9 cellular contexts compared by ENCODE assay signal in the genomic region with DNA sequence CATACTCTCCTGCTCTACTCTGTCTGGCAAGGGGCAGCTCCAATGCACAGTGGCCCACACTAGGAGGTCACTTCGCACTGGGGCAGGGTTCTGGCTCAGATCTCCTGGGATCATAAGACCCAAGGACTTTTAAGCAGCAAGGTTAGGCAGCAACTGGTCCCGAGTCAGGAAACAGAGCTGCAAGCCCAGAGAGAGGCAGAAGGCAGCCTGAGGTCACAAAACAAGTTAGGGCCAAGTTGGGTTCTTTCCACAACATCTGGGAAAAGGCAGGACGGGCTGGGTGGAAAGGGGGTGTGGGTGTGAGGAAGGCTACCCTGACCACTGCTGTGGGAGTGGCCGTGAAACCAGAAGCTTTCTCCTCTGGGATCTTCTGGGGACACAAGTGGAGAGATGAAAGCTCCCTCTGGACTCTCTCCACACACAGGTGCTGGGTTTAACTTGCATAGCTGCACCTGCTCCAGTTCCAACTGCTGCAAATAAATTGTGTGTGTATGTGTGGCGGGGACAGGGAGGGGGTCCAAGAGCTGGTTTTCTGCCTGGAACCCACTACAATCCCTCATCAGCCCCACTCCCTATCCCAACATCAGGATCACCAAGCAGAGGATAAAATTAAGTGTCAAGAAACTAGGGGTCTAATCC. TPM values are rescaled to one million over a fixed set of nuclear protein-coding genes. Genes with fewer than 3 reads are reported as not detected.
A peak's percentile ranks its signal among the peaks of the same experiment; 100 is the strongest.
DNase-seq lines count a peak whose midpoint lies in the region; ATAC-seq and TF ChIP-seq lines count a peak whose summit lies in the region.
"Had no signal": no experiment of that assay in that cellular context is flagged by ENCODE, and none has a peak within 500 bp of the region (broad histone marks: within the 10 kb centered on the region; RNA-seq: fewer than 3 reads in every experiment).

No MANE protein-coding gene starts in this region.

- POLR2A ChIA-PET in activated B cell treated with CpG ODN at 0.5 μM for 24 hours (lab: Charles Lee) = interaction anchor here (1.0 to 27.9 kb wide), 14 partner anchors 3 to 819 kb away, joined by 3 to 3007 read pairs (median 10); a partner anchor contains a TSS
- POLR2A ChIA-PET in A673 (lab: Charles Lee; ENCODE audit: low non-redundant PET) = no interaction called here

- TF ChIP-seq POLR2A in testis (IDR thresholded peaks at IDR 0.05) = no peak

- peak; percentile 51 for DNase-seq in NK-92 treated with Interleukin-12 subunit alpha and Interleukin-12 subunit beta, amount 100 ng/mL, for 24 hours (lab: John Stamatoyannopoulos, UW)
- DNase-seq in NK-92 (lab: John Stamatoyannopoulos, UW; ENCODE audit: unreplicated experiment) (no peak), activated B cell treated with CpG ODN at 0.5 μM for 24 hours (no peak), cardiac septum (ENCODE audit: low spot score) (peak; percentile 73), A673 (ENCODE audit: low spot score) (no peak), testis (no peak), HK-2 (ENCODE audit: unreplicated experiment) (no peak)
- DNase-seq in stimulated activated naive CD8-positive, alpha-beta T cell treated with anti-CD3 and anti-CD28 coated beads, Interleukin-15, amount 100 ng/mL, for 72 hours = peak in 1 of 2 donors; percentile 60

- CTCF ChIA-PET in activated B cell treated with CpG ODN at 0.5 μM for 24 hours (lab: Charles Lee) (interaction anchor here (1.2 to 5.3 kb wide), 7 partner anchors 8 to 151 kb away, joined by 3 to 47 read pairs (median 14); a partner anchor contains a TSS), A673 (lab: Charles Lee) (no interaction called here)

- peak overlapping the region; percentile 99 for H3K27ac Mint-ChIP-seq in activated B cell treated with CpG ODN at 0.5 μM for 24 hours
- H3K27ac Mint-ChIP-seq in stimulated activated naive CD8-positive, alpha-beta T cell treated with anti-CD3 and anti-CD28 coated beads, Interleukin-15, amount 100 ng/mL, for 72 hours = peak overlapping the region; percentile 95 to 100

- ATAC-seq in activated B cell treated with CpG ODN at 0.5 μM for 24 hours (ENCODE audit: low read depth) = no peak
- ATAC-seq in stimulated activated naive CD8-positive, alpha-beta T cell treated with anti-CD3 and anti-CD28 coated beads, Interleukin-15, amount 100 ng/mL, for 72 hours = no peak

- no peaks in the 10 kb centered on the region for H3K27me3 ChIP-seq in A673 (replicated peaks; ENCODE audit: insufficient read depth, low read depth, low read length, poor library complexity)
- no peaks in the 10 kb centered on the region for H3K27me3 ChIP-seq in testis

- H3K27ac ChIP-seq in A673 (ENCODE audit: low read depth, low read length, poor library complexity, severe bottlenecking) = no peak overlapping the region
- no peak overlapping the region for H3K27ac ChIP-seq in testis

- H3K4me1 ChIP-seq in A673 (ENCODE audit: insufficient read depth, low read length, poor library complexity, severe bottlenecking) = peaks cover 1% of the 10 kb centered on the region
- H3K4me1 ChIP-seq in testis = peaks cover 9% of the 10 kb centered on the region

- H3K9me3 ChIP-seq in A673 (ENCODE audit: low read depth, low read length, poor library complexity, severe bottlenecking) = no peaks in the 10 kb centered on the region
- H3K9me3 ChIP-seq in testis = no peaks in the 10 kb centered on the region

- TF ChIP-seq CTCF in activated B cell treated with CpG ODN at 0.5 μM for 24 hours (IDR thresholded peaks at IDR 0.05) (no peak), A673 (conservative IDR thresholded peaks at IDR 0.05; ENCODE audit: low read depth, low read length) (no peak), testis (IDR thresholded peaks at IDR 0.05) (no peak)

- 56 to 64% methylated on average over 5 of the region's 5 CpGs for WGBS in testis, 2 donors

- no peak overlapping the region for H3K4me3 ChIP-seq in A673 (ENCODE audit: low read depth, low read length, poor library complexity, severe bottlenecking)
- H3K4me3 ChIP-seq in testis = no peak overlapping the region

- H3K36me3 Mint-ChIP-seq in activated B cell treated with CpG ODN at 0.5 μM for 24 hours (ENCODE audit: low read depth) = peaks cover 25% of the 10 kb centered on the region

- H3K27me3 Mint-ChIP-seq in activated B cell treated with CpG ODN at 0.5 μM for 24 hours = no peaks in the 10 kb centered on the region
- H3K27me3 Mint-ChIP-seq in stimulated activated naive CD8-positive, alpha-beta T cell treated with anti-CD3 and anti-CD28 coated beads, Interleukin-15, amount 100 ng/mL, for 72 hours = no peaks in the 10 kb centered on the region

- no peaks in the 10 kb centered on the region for H3K9me3 Mint-ChIP-seq in activated B cell treated with CpG ODN at 0.5 μM for 24 hours
- H3K9me3 Mint-ChIP-seq in stimulated activated naive CD8-positive, alpha-beta T cell treated with anti-CD3 and anti-CD28 coated beads, Interleukin-15, amount 100 ng/mL, for 72 hours = no peaks in the 10 kb centered on the region

- BruUV-seq in A673 (replicated peaks; lab: Mats Ljungman, UMichigan) = no TSS peak

- H3K4me1 Mint-ChIP-seq in activated B cell treated with CpG ODN at 0.5 μM for 24 hours = peaks cover 85% of the 10 kb centered on the region
- H3K4me1 Mint-ChIP-seq in stimulated activated naive CD8-positive, alpha-beta T cell treated with anti-CD3 and anti-CD28 coated beads, Interleukin-15, amount 100 ng/mL, for 72 hours = peaks cover 40% of the 10 kb centered on the region

- H3K36me3 ChIP-seq in A673 (ENCODE audit: insufficient read depth, low read length, poor library complexity, severe bottlenecking) (no peaks in the 10 kb centered on the region), testis (ENCODE audit: low read depth, missing control alignments) (no peaks in the 10 kb centered on the region)

- intact Hi-C loops in activated B cell treated with CpG ODN at 0.5 μM for 24 hours (cut with micrococcal nuclease) (loop anchor here (5.0 to 10.0 kb wide), 4 partner anchors 296 to 818 kb away; a partner anchor contains a TSS), cardiac septum (cut with DNase I) (no loop called here), A673 (cut with micrococcal nuclease; ENCODE audit: unreplicated experiment) (no loop called here), testis (cut with DNase I; ENCODE audit: low total_unique reads) (no loop called here)

- peak overlapping the region; percentile 100 for H3K4me3 Mint-ChIP-seq in activated B cell treated with CpG ODN at 0.5 μM for 24 hours
- peak overlapping the region; percentile 77 to 99 for H3K4me3 Mint-ChIP-seq in stimulated activated naive CD8-positive, alpha-beta T cell treated with anti-CD3 and anti-CD28 coated beads, Interleukin-15, amount 100 ng/mL, for 72 hours

RNA-seq across cellular contexts. Expression of a gene that starts 8.0 kb away (rescaled TPM):
- total RNA-seq in activated B cell treated with CpG ODN at 0.5 μM for 24 hours (16.7 and 22.5 TPM in 2 replicates), cardiac septum (10.7 TPM), A673 (2021) (0.21 and 0.24 TPM in 2 replicates), testis (10 to 100 TPM in 1 of 2 donors, 1 to 10 TPM in 1; 7.2 to 13.0 TPM)
- polyA plus RNA-seq in testis (ENCODE audit: insufficient read depth, low read depth, low replicate concordance) = 8.2 TPM

RNA-seq across cellular contexts. Expression of a gene that starts 15.4 kb away (rescaled TPM):
- 90.2 and 100 TPM in 2 replicates for total RNA-seq in activated B cell treated with CpG ODN at 0.5 μM for 24 hours
- 49.4 TPM for total RNA-seq in cardiac septum
- total RNA-seq in A673 (2021) = 93.1 and 106 TPM in 2 replicates
- 10 to 100 TPM; 59.3 to 64.4 TPM for total RNA-seq in testis
- polyA plus RNA-seq in testis (ENCODE audit: insufficient read depth, low read depth, low replicate concordance) = 98.5 TPM

RNA-seq across cellular contexts. Expression of a gene that starts 55.8 kb away (rescaled TPM):
- total RNA-seq in activated B cell treated with CpG ODN at 0.5 μM for 24 hours = not detected in 2 replicates
- 0.94 TPM for total RNA-seq in cardiac septum
- total RNA-seq in A673 (2021) = not detected in 2 replicates
- total RNA-seq in testis = 1 to 10 TPM in 1 of 2 donors, under 1 TPM in 1; 0.87 to 1.1 TPM
- 0.87 TPM for polyA plus RNA-seq in testis (ENCODE audit: insufficient read depth, low read depth, low replicate concordance)
- total RNA-seq: activated CD8-positive, alpha-beta memory T cell treated with anti-CD3 and anti-CD28 coated beads for 36 hours had no signal

Comparison
In these comparisons a context has a peak if more than half of its experiments do, and no peak if none do; other contexts are left out.
1. DNase-seq: peak in NK-92 treated with Interleukin-12 subunit alpha and Interleukin-12 subunit beta, amount 100 ng/mL, for 24 hours (single experiment) and cardiac septum (single experiment); none in NK-92 (single experiment), activated B cell treated with CpG ODN at 0.5 μM for 24 hours (single experiment), A673 (single experiment), testis (single experiment) and HK-2 (single experiment).